In genomic region chr11:62922653-62923371, GRCh38 we compare ENCODE assay signal across 8 cellular contexts. TPM values are rescaled to one million over a fixed set of nuclear protein-coding genes. Genes with fewer than 3 reads are reported as not detected.
DNase-seq lines count a peak whose midpoint lies in the region; ATAC-seq, FAIRE-seq and TF ChIP-seq lines count a peak whose summit lies in the region.

No MANE protein-coding gene starts in this region.

- CTCF ChIA-PET in CD8-positive, alpha-beta memory T cell (lab: Charles Lee) = interaction anchor here (5.0 kb wide), 1 partner anchor 17 kb away, joined by 23 read pairs; no protein-coding TSS in a partner anchor

- DNase-seq in CD8-positive, alpha-beta memory T cell = no peak
- DNase-seq in MM.1S (no peak), bronchial epithelial cell (ENCODE audit: low read depth) (no peak), osteoblast (ENCODE audit: insufficient read length, low spot score, missing footprints) (peak; percentile 84), epidermal melanocyte (ENCODE audit: insufficient read length, low spot score) (no peak), NOMO-1 treated with dmso at 0.1 percent for 144 hours (lab: John Stamatoyannopoulos, UW; ENCODE audit: unreplicated experiment) (no peak)

- peaks cover 46 to 73% of the 10 kb centered on the region in 2 donors for H3K27me3 Mint-ChIP-seq in CD8-positive, alpha-beta memory T cell

- POLR2A ChIA-PET in CD8-positive, alpha-beta memory T cell (lab: Charles Lee) = interaction anchor here (0.6 kb wide), 1 partner anchor 53 kb away, joined by 5 read pairs; no protein-coding TSS in a partner anchor

- H3K9me3 ChIP-seq in CD8-positive, alpha-beta memory T cell (ENCODE audit: low read length) = no peaks in the 10 kb centered on the region
- H3K9me3 ChIP-seq in MM.1S (replicated peaks; ENCODE audit: insufficient read depth, low read length) (no peaks in the 10 kb centered on the region), osteoblast (ENCODE audit: low read depth, low read length) (no peaks in the 10 kb centered on the region)

- peaks cover 24 to 44% (median 33%) of the 10 kb centered on the region in 3 donors for H3K4me1 Mint-ChIP-seq in CD8-positive, alpha-beta memory T cell

- no peak overlapping the region for H2AFZ ChIP-seq in MM.1S (ENCODE audit: low read length)
- H2AFZ ChIP-seq in osteoblast (ENCODE audit: low read length) = no peak overlapping the region

- H3K4me2 ChIP-seq in MM.1S (ENCODE audit: low read depth, low read length) (no peak overlapping the region), osteoblast (ENCODE audit: insufficient read depth, low read length) (peak overlapping the region; percentile 74)

- H4K20me1 ChIP-seq in MM.1S (ENCODE audit: insufficient read depth, low read length) (no peaks in the 10 kb centered on the region), osteoblast (ENCODE audit: insufficient read depth, low read length) (no peaks in the 10 kb centered on the region)

- peak overlapping the region in 2 of 8 donors; percentile 65 to 81 for H3K27ac Mint-ChIP-seq in CD8-positive, alpha-beta memory T cell

- H3K79me2 ChIP-seq in MM.1S (ENCODE audit: low read length) = no peaks in the 10 kb centered on the region
- H3K79me2 ChIP-seq in osteoblast (ENCODE audit: insufficient read depth, low read length) = no peaks in the 10 kb centered on the region

- no peak for FAIRE-seq in bronchial epithelial cell (lab: Jason Lieb, UNC)

- no peaks in the 10 kb centered on the region for H3F3A ChIP-seq in MM.1S (ENCODE audit: insufficient read depth, low read length)

- peaks cover 20% of the 10 kb centered on the region for H3K4me1 ChIP-seq in CD8-positive, alpha-beta memory T cell (ENCODE audit: insufficient read depth, low read length)
- H3K4me1 ChIP-seq in MM.1S (ENCODE audit: low read length) (peaks cover 7% of the 10 kb centered on the region; the same call in 1 of the 2 replicates), osteoblast (ENCODE audit: insufficient read depth, low read length) (peaks cover 10% of the 10 kb centered on the region)

- ATAC-seq in GM19035 (IDR thresholded peaks at IDR 0.05; ENCODE audit: unreplicated experiment) (no peak), HG02970 (IDR thresholded peaks at IDR 0.05; ENCODE audit: low FRiP score, unreplicated experiment) (no peak)

- H3K27me3 ChIP-seq in CD8-positive, alpha-beta memory T cell (ENCODE audit: insufficient read depth, low read length, poor library complexity, severe bottlenecking) = peaks cover 37% of the 10 kb centered on the region
- H3K27me3 ChIP-seq in MM.1S (replicated peaks; ENCODE audit: insufficient read depth, low read length) (peaks cover 91% of the 10 kb centered on the region), bronchial epithelial cell (ENCODE audit: control insufficient read depth, insufficient read depth, low read length) (peaks cover 56% of the 10 kb centered on the region), osteoblast (ENCODE audit: insufficient read depth, low read length) (peaks cover 60% of the 10 kb centered on the region)

- H3K9me3 Mint-ChIP-seq in CD8-positive, alpha-beta memory T cell = no peaks in the 10 kb centered on the region

- peaks cover 0 to 2% (median 0%) of the 10 kb centered on the region in 3 donors for H3K36me3 Mint-ChIP-seq in CD8-positive, alpha-beta memory T cell

- no peaks in the 10 kb centered on the region for H3K9me2 ChIP-seq in MM.1S (replicated peaks; ENCODE audit: insufficient read depth, low read length)

- H3K27ac ChIP-seq in CD8-positive, alpha-beta memory T cell (ENCODE audit: low read depth, low read length) = no peak overlapping the region
- H3K27ac ChIP-seq in MM.1S (ENCODE audit: low read length) (no peak overlapping the region), osteoblast (ENCODE audit: low read depth, low read length) (no peak overlapping the region)

- H3K36me3 ChIP-seq in CD8-positive, alpha-beta memory T cell (ENCODE audit: insufficient read depth, low read length) = no peaks in the 10 kb centered on the region
- H3K36me3 ChIP-seq in MM.1S (replicated peaks; ENCODE audit: insufficient read depth, low read length) (no peaks in the 10 kb centered on the region), bronchial epithelial cell (ENCODE audit: control insufficient read depth, insufficient read depth, low read length) (no peaks in the 10 kb centered on the region), osteoblast (ENCODE audit: insufficient read depth, low read length) (no peaks in the 10 kb centered on the region)

- peak; percentile 48 for TF ChIP-seq CTCF in MM.1S (IDR thresholded peaks at IDR 0.05; ENCODE audit: low read length)
- peak; percentile 41 for TF ChIP-seq CTCF in bronchial epithelial cell (IDR thresholded peaks at IDR 0.05; ENCODE audit: insufficient read depth, low read length, severe bottlenecking)
- TF ChIP-seq CTCF in osteoblast (IDR thresholded peaks at IDR 0.05; ENCODE audit: extremely low read depth, low read depth, low read length) = peak; percentile 34

- no peak overlapping the region for H3K4me3 ChIP-seq in CD8-positive, alpha-beta memory T cell (ENCODE audit: low read length)
- H3K4me3 ChIP-seq in MM.1S (ENCODE audit: low read length) = no peak overlapping the region
- H3K4me3 ChIP-seq in bronchial epithelial cell (ENCODE audit: low read depth, low read length) = no peak overlapping the region
- no peak overlapping the region for H3K4me3 ChIP-seq in osteoblast (ENCODE audit: insufficient read depth, low read length)

- peak overlapping the region; percentile 7 to 86 (median 75) for H3K4me3 Mint-ChIP-seq in CD8-positive, alpha-beta memory T cell

- no peak overlapping the region for H3K9ac ChIP-seq in MM.1S (ENCODE audit: low read length)

RNA-seq across cellular contexts. Expression of gene CHRM1, which starts 1.6 kb away (rescaled TPM):
- total RNA-seq in CD8-positive, alpha-beta memory T cell = not detected
- polyA plus RNA-seq in CD8-positive, alpha-beta memory T cell = not detected
- total RNA-seq in bronchial epithelial cell = not detected in 2 replicates
- under 0.01 TPM in 1 of 2 replicates, not detected in the other for total RNA-seq in osteoblast

RNA-seq across cellular contexts. Expression of gene SLC3A2, which starts 42.1 kb away (rescaled TPM):
- total RNA-seq in CD8-positive, alpha-beta memory T cell = 100 to 1,000 TPM; 426 to 430 TPM
- 180 TPM for polyA plus RNA-seq in CD8-positive, alpha-beta memory T cell
- total RNA-seq in bronchial epithelial cell = 1,292 and 1,548 TPM in 2 replicates
- 217 and 259 TPM in 2 replicates for total RNA-seq in osteoblast
